ENCODE assay signal across 11 cellular contexts in genomic region chr2:735670-736218, GRCh38. TPM values are rescaled to one million over a fixed set of nuclear protein-coding genes. Genes with fewer than 3 reads are reported as not detected.
DNase-seq lines count a peak whose midpoint lies in the region; ATAC-seq and TF ChIP-seq lines count a peak whose summit lies in the region.
"Had no signal": no experiment of that assay in that cellular context is flagged by ENCODE, and none has a peak within 500 bp of the region (broad histone marks: within the 10 kb centered on the region; RNA-seq: fewer than 3 reads in every experiment).

No MANE protein-coding gene starts in this region.

- 63 to 73% methylated on average over 5 of the region's 5 CpGs for whole genome bisulfite sequencing in testis, 2 donors

- ATAC-seq in GM18870 (IDR thresholded peaks at IDR 0.05; ENCODE audit: unreplicated experiment) (peak; percentile 44), GM21723 (IDR thresholded peaks at IDR 0.05; ENCODE audit: unreplicated experiment) (peak; percentile 74), HG03442 (IDR thresholded peaks at IDR 0.05; ENCODE audit: unreplicated experiment) (peak; percentile 83), GM21737 (IDR thresholded peaks at IDR 0.05; ENCODE audit: unreplicated experiment) (no peak)
- peak; percentile 51 for ATAC-seq in stimulated activated memory B cell treated with anti-CD40 and anti-IgM and Interleukin-4, amounts not matched to agents 10 μg/mL and 1 μg/mL and 100 μg/mL, for 72 hours

- no peaks in the 10 kb centered on the region for H3K9me3 ChIP-seq in testis
- H3K9me3 ChIP-seq in effector memory CD4-positive, alpha-beta T cell (ENCODE audit: control insufficient read depth, low read length), result no peaks in the 10 kb centered on the region
- H3K9me3 ChIP-seq: HAP-1 had no signal

- H3K9me3 Mint-ChIP-seq in stimulated activated memory B cell treated with anti-CD40 and anti-IgM and Interleukin-4, amounts not matched to agents 10 μg/mL and 1 μg/mL and 100 μg/mL, for 72 hours, result no peaks in the 10 kb centered on the region
- H3K9me3 Mint-ChIP-seq: CD4-positive, alpha-beta memory T cell had no signal

- intact Hi-C loops in testis (cut with DNase I; ENCODE audit: low total_unique reads), result no loop called here

- no peak overlapping the region for H3K4me3 ChIP-seq in testis
- no peak overlapping the region for H3K4me3 ChIP-seq in effector memory CD4-positive, alpha-beta T cell (ENCODE audit: insufficient read depth, low read depth, low read length, poor library complexity, severe bottlenecking)
- H3K4me3 ChIP-seq: HAP-1 had no signal

- no peak overlapping the region for H3K4me3 Mint-ChIP-seq in stimulated activated memory B cell treated with anti-CD40 and anti-IgM and Interleukin-4, amounts not matched to agents 10 μg/mL and 1 μg/mL and 100 μg/mL, for 72 hours
- H3K4me3 Mint-ChIP-seq: CD4-positive, alpha-beta memory T cell had no signal

- H3K27me3 ChIP-seq in testis, result no peaks in the 10 kb centered on the region
- H3K27me3 ChIP-seq in effector memory CD4-positive, alpha-beta T cell (replicated peaks; ENCODE audit: control insufficient read depth, insufficient read depth, low read length, poor library complexity, severe bottlenecking), result peaks cover 13% of the 10 kb centered on the region

- H3K4me1 Mint-ChIP-seq in stimulated activated memory B cell treated with anti-CD40 and anti-IgM and Interleukin-4, amounts not matched to agents 10 μg/mL and 1 μg/mL and 100 μg/mL, for 72 hours, result peaks cover 23% of the 10 kb centered on the region

- no peak for TF ChIP-seq CTCF in testis (IDR thresholded peaks at IDR 0.05)

- H3K4me1 ChIP-seq in testis, result peaks cover 3% of the 10 kb centered on the region
- peaks cover 12% of the 10 kb centered on the region for H3K4me1 ChIP-seq in effector memory CD4-positive, alpha-beta T cell (ENCODE audit: control insufficient read depth, insufficient read depth, low read length, poor library complexity, severe bottlenecking)
- H3K4me1 ChIP-seq: HAP-1 had no signal

- H3K36me3 ChIP-seq in testis (ENCODE audit: low read depth, missing control alignments), result no peaks in the 10 kb centered on the region
- no peaks in the 10 kb centered on the region for H3K36me3 ChIP-seq in effector memory CD4-positive, alpha-beta T cell (ENCODE audit: control insufficient read depth, insufficient read depth, low read length)
- H3K36me3 ChIP-seq: HAP-1 had no signal

- no peak for TF ChIP-seq POLR2A in testis (IDR thresholded peaks at IDR 0.05)

- H3K36me3 Mint-ChIP-seq in stimulated activated memory B cell treated with anti-CD40 and anti-IgM and Interleukin-4, amounts not matched to agents 10 μg/mL and 1 μg/mL and 100 μg/mL, for 72 hours, result no peaks in the 10 kb centered on the region
- H3K36me3 Mint-ChIP-seq: CD4-positive, alpha-beta memory T cell had no signal

- H3K27me3 Mint-ChIP-seq in stimulated activated memory B cell treated with anti-CD40 and anti-IgM and Interleukin-4, amounts not matched to agents 10 μg/mL and 1 μg/mL and 100 μg/mL, for 72 hours, result peaks cover 36% of the 10 kb centered on the region

- no peak for DNase-seq in testis
- DNase-seq in effector memory CD4-positive, alpha-beta T cell, result no peak
- DNase-seq: CD4-positive, alpha-beta memory T cell; cortex of kidney; substantia nigra had no signal

- no peak overlapping the region for H3K27ac ChIP-seq in testis
- no peak overlapping the region for H3K27ac ChIP-seq in effector memory CD4-positive, alpha-beta T cell (ENCODE audit: insufficient read depth, low read length, poor library complexity, severe bottlenecking)

- H3K27ac Mint-ChIP-seq in stimulated activated memory B cell treated with anti-CD40 and anti-IgM and Interleukin-4, amounts not matched to agents 10 μg/mL and 1 μg/mL and 100 μg/mL, for 72 hours, result no peak overlapping the region
- H3K27ac Mint-ChIP-seq: CD4-positive, alpha-beta memory T cell had no signal

RNA-seq across cellular contexts. Expression of gene TMEM18, which starts 58.5 kb away (rescaled TPM):
- 10 to 100 TPM; 18.0 to 25.8 TPM for total RNA-seq in testis
- 30.5 TPM for polyA plus RNA-seq in testis (ENCODE audit: insufficient read depth, low read depth, low replicate concordance)
